Comparison of ENCODE assay signal across 9 cellular contexts in genomic region chr1:94654031-94654430, GRCh38.
DNase-seq lines count a peak whose midpoint lies in the region; ATAC-seq, FAIRE-seq and TF ChIP-seq lines count a peak whose summit lies in the region.
"Had no signal": no experiment of that assay in that cellular context is flagged by ENCODE, and none has a peak within 500 bp of the region (broad histone marks: within the 10 kb centered on the region; RNA-seq: fewer than 3 reads in every experiment).

No MANE protein-coding gene starts in this region.

- H3K4me2 ChIP-seq in IMR-90 (ENCODE audit: low read depth, low read length): no peak overlapping the region
- no peak overlapping the region for H3K4me2 ChIP-seq in neural progenitor cell

- H3K27ac Mint-ChIP-seq in Caco-2 (ENCODE audit: unreplicated experiment): peak overlapping the region; percentile 67
- no peak overlapping the region for H3K27ac Mint-ChIP-seq in neural progenitor cell

- peak overlapping the region; percentile 98 for H4K91ac ChIP-seq in IMR-90 (ENCODE audit: insufficient read depth, low read depth, low read length)

- FAIRE-seq in bronchial epithelial cell (lab: Jason Lieb, UNC): no peak

- H3K79me1 ChIP-seq in IMR-90 (ENCODE audit: low read depth in 1 of 2, low read length in 2 of 2): peaks cover 0 to 9% of the 10 kb centered on the region in 2 experiments; a peak in 1 of 4 replicates

- dilution Hi-C loops in IMR-90 (cut with HindIII; ENCODE audit: low sequenced_read_pairs, unreplicated experiment): no loop called here

- peak overlapping the region; percentile 80 for H2BK5ac ChIP-seq in IMR-90 (ENCODE audit: low read depth, low read length, poor library complexity, severe bottlenecking)

- peak overlapping the region; percentile 87 to 96 for H4K8ac ChIP-seq in IMR-90 (ENCODE audit: low read depth in 2 of 2, low read length in 2 of 2)

- H3K36me3 ChIP-seq in Caco-2 (ENCODE audit: control insufficient read depth, insufficient read depth, low read length) (no peaks in the 10 kb centered on the region), IMR-90 (ENCODE audit: control insufficient read depth, insufficient read depth, low read length) (no peaks in the 10 kb centered on the region), bronchial epithelial cell (ENCODE audit: control insufficient read depth, insufficient read depth, low read length) (no peaks in the 10 kb centered on the region), neural progenitor cell (no peaks in the 10 kb centered on the region), adrenal gland (replicated peaks in 1 of 2) (no peaks in the 10 kb centered on the region)

- peak; percentile 49 to 75 for DNase-seq in Caco-2
- DNase-seq in IMR-90: peak; percentile 53
- DNase-seq in bronchial epithelial cell (ENCODE audit: low read depth): peak; percentile 92
- DNase-seq in left kidney (ENCODE audit: low read depth, low spot score): peak; percentile 31
- no peak for DNase-seq in activated CD8-positive, alpha-beta memory T cell treated with anti-CD3 and anti-CD28 coated beads, Interleukin-2, amount 50 U/mL, for 4 hours
- no peak for DNase-seq in neural progenitor cell (ENCODE audit: low spot score)
- no peak for DNase-seq in adrenal gland
- DNase-seq: NCI-H446 treated with DMSO at 0.1 percent for 48 hours had no signal

- peaks cover 16% of the 10 kb centered on the region for H3K9me1 ChIP-seq in IMR-90 (ENCODE audit: insufficient read depth, low read length)

- peaks cover 8% of the 10 kb centered on the region for H3F3A ChIP-seq in neural progenitor cell (ENCODE audit: low read depth)

- H4K5ac ChIP-seq in IMR-90 (ENCODE audit: low read depth, low read length): peak overlapping the region; percentile 97

- in situ Hi-C loops in IMR-90 (cut with MboI; ENCODE audit: low sequenced_read_pairs): no loop called here

- TF ChIP-seq RAD21 in IMR-90 (IDR thresholded peaks at IDR 0.05; ENCODE audit: low read length): no peak

- H4K20me1 ChIP-seq in IMR-90 (ENCODE audit: insufficient read depth, low read length) (no peaks in the 10 kb centered on the region), neural progenitor cell (ENCODE audit: low read depth) (no peaks in the 10 kb centered on the region)

- H3K4me3 ChIP-seq in Caco-2 (ENCODE audit: low read depth, low read length): no peak overlapping the region
- no peak overlapping the region for H3K4me3 ChIP-seq in IMR-90 (ENCODE audit: insufficient read depth, low read depth, low read length)
- no peak overlapping the region for H3K4me3 ChIP-seq in bronchial epithelial cell (ENCODE audit: low read depth, low read length)
- no peak overlapping the region for H3K4me3 ChIP-seq in neural progenitor cell
- H3K4me3 ChIP-seq in adrenal gland: no peak overlapping the region

- peak overlapping the region; percentile 97 for H2BK15ac ChIP-seq in IMR-90 (ENCODE audit: low read depth, low read length)

- H3K9me3 Mint-ChIP-seq in Caco-2 (ENCODE audit: unreplicated experiment) (no peaks in the 10 kb centered on the region), neural progenitor cell (peaks cover 2% of the 10 kb centered on the region)

- CTCF ChIA-PET in Caco-2 (lab: Charles Lee) (no interaction called here), IMR-90 (lab: Yijun Ruan, JAX) (interaction anchor here (0.9 kb wide), 1 partner anchor 45 kb away, joined by 3 read pairs; no protein-coding TSS in a partner anchor)

- H2BK120ac ChIP-seq in IMR-90 (ENCODE audit: low read depth, low read length): peak overlapping the region; percentile 100

- WGBS in IMR-90 (ENCODE audit: extremely low coverage in 2 of 2, insufficient read length in 1 of 2), 2 experiments: no CpG with 5 or more reads among the region's 1 CpG
- 58 to 78% (median 71%) methylated on average over 1 of the region's 1 CpG for WGBS in adrenal gland, 4 donors

- peak overlapping the region; percentile 97 for H3K4ac ChIP-seq in IMR-90 (ENCODE audit: low read depth, low read length)

- H3K4me1 Mint-ChIP-seq in Caco-2 (ENCODE audit: low read depth, unreplicated experiment) (peaks cover 7% of the 10 kb centered on the region), neural progenitor cell (peaks cover 13% of the 10 kb centered on the region)

- H3K9me3 ChIP-seq in Caco-2: no peaks in the 10 kb centered on the region
- H3K9me3 ChIP-seq in IMR-90 (ENCODE audit: control insufficient read depth, insufficient read depth, low read length): no peaks in the 10 kb centered on the region
- no peaks in the 10 kb centered on the region for H3K9me3 ChIP-seq in neural progenitor cell (ENCODE audit: low read depth)
- H3K9me3 ChIP-seq in adrenal gland (replicated peaks in 1 of 3): no peaks in the 10 kb centered on the region

- H3K27me3 Mint-ChIP-seq in Caco-2 (ENCODE audit: insufficient read depth, unreplicated experiment) (no peaks in the 10 kb centered on the region), neural progenitor cell (ENCODE audit: insufficient read depth, low read depth) (peaks cover 6% of the 10 kb centered on the region)

- BruUV-seq in Caco-2 (replicated peaks; lab: Mats Ljungman, UMichigan) (no TSS peak), IMR-90 (replicated peaks; lab: Mats Ljungman, UMichigan) (no TSS peak)

- ATAC-seq in IMR-90 (ENCODE audit: low read depth) (peak; percentile 67), GM18520 (IDR thresholded peaks at IDR 0.05; ENCODE audit: unreplicated experiment) (no peak)

- no peaks in the 10 kb centered on the region for H3K36me3 Mint-ChIP-seq in Caco-2 (ENCODE audit: insufficient read depth, unreplicated experiment)
- no peaks in the 10 kb centered on the region for H3K36me3 Mint-ChIP-seq in neural progenitor cell

- H3K4me3 Mint-ChIP-seq in Caco-2 (ENCODE audit: unreplicated experiment) (no peak overlapping the region), neural progenitor cell (no peak overlapping the region)

- no peak overlapping the region; the same call in 1 of the 2 replicates for H3K9ac ChIP-seq in IMR-90 (ENCODE audit: low read depth, low read length)
- no peak overlapping the region for H3K9ac ChIP-seq in neural progenitor cell

- intact Hi-C loops in Caco-2 (cut with micrococcal nuclease; ENCODE audit: unreplicated experiment) (loop anchor here (2.0 kb wide), 1 partner anchor 37 kb away; no protein-coding TSS in a partner anchor), IMR-90 (cut with micrococcal nuclease) (no loop called here), adrenal gland (cut with DNase I) (no loop called here)

- H2AK5ac ChIP-seq in IMR-90 (ENCODE audit: low read depth, low read length): peak overlapping the region; percentile 98

- peaks cover 37% of the 10 kb centered on the region for H3K4me1 ChIP-seq in Caco-2
- H3K4me1 ChIP-seq in IMR-90 (ENCODE audit: control insufficient read depth, insufficient read depth, low read length): peaks cover 15% of the 10 kb centered on the region
- H3K4me1 ChIP-seq in neural progenitor cell: peaks cover 5% of the 10 kb centered on the region
- H3K4me1 ChIP-seq in adrenal gland (replicated peaks in 1 of 2): peaks cover 0 to 10% of the 10 kb centered on the region in 2 donors

- no peaks in the 10 kb centered on the region for H3K27me3 ChIP-seq in Caco-2 (replicated peaks; ENCODE audit: control insufficient read depth, insufficient read depth, low read length)
- H3K27me3 ChIP-seq in IMR-90 (ENCODE audit: control insufficient read depth, insufficient read depth, low read length): no peaks in the 10 kb centered on the region
- no peaks in the 10 kb centered on the region for H3K27me3 ChIP-seq in bronchial epithelial cell (ENCODE audit: control insufficient read depth, insufficient read depth, low read length)
- no peaks in the 10 kb centered on the region for H3K27me3 ChIP-seq in neural progenitor cell
- H3K27me3 ChIP-seq in adrenal gland: no peaks in the 10 kb centered on the region

- H3K14ac ChIP-seq in IMR-90 (replicated peaks; ENCODE audit: low read depth, low read length): peak overlapping the region; percentile 96

- H3K56ac ChIP-seq in IMR-90 (ENCODE audit: extremely low read depth, insufficient read depth, low read length): peak overlapping the region; percentile 63

- H2BK20ac ChIP-seq in IMR-90 (ENCODE audit: low read depth, low read length): peak overlapping the region; percentile 66

- no peak for TF ChIP-seq POLR2A in IMR-90 (IDR thresholded peaks at IDR 0.05; ENCODE audit: low read depth, low read length)
- TF ChIP-seq POLR2A in adrenal gland (IDR thresholded peaks at IDR 0.05): no peak

- peak overlapping the region; percentile 79 for H3K23ac ChIP-seq in IMR-90 (ENCODE audit: low read depth, low read length)

- H3K27ac ChIP-seq in IMR-90 (ENCODE audit: insufficient read depth, low read length) (peak overlapping the region; percentile 74), neural progenitor cell (no peak overlapping the region), adrenal gland (no peak overlapping the region)

- peak overlapping the region; percentile 76 for H2AK9ac ChIP-seq in IMR-90 (replicated peaks; ENCODE audit: low read depth, low read length, poor library complexity)

- POLR2A ChIA-PET in Caco-2 (lab: Charles Lee) (interaction anchor here (0.9 kb wide), 1 partner anchor 31 kb away, joined by 3 read pairs; no protein-coding TSS in a partner anchor), IMR-90 (lab: Charles Lee; ENCODE audit: unreplicated experiment) (interaction anchor here (0.6 to 1.2 kb wide), 3 partner anchors 112 to 119 kb away, joined by 3 to 6 read pairs (median 3); partner anchors contain the start of gene F3)

- H2AFZ ChIP-seq in IMR-90 (replicated peaks; ENCODE audit: low read length, poor library complexity): peak overlapping the region; percentile 64
- H2AFZ ChIP-seq in neural progenitor cell (replicated peaks): no peak overlapping the region

- H3K18ac ChIP-seq in IMR-90 (ENCODE audit: low read depth, low read length): peak overlapping the region; percentile 6; the same call in 1 of the 2 replicates

- H3K79me2 ChIP-seq in neural progenitor cell (ENCODE audit: low read depth): no peaks in the 10 kb centered on the region

- TF ChIP-seq CTCF in Caco-2 (IDR thresholded peaks at IDR 0.05; ENCODE audit: insufficient read depth in 1 of 2, low read depth in 1 of 2, low read length in 1 of 2, severe bottlenecking in 1 of 2, unreplicated experiment in 1 of 2) (no peak), IMR-90 (conservative IDR thresholded peaks at IDR 0.05; ENCODE audit: low read depth, low read length) (no peak), bronchial epithelial cell (IDR thresholded peaks at IDR 0.05; ENCODE audit: insufficient read depth, low read length, severe bottlenecking) (no peak), neural progenitor cell (IDR thresholded peaks at IDR 0.05) (no peak), adrenal gland (IDR thresholded peaks at IDR 0.05) (no peak)

TF ChIP-seq in IMR-90, 13 proteins besides CTCF, POLR2A, EP300 and RAD21 (continues in another document):
- TF ChIP-seq MXI1 (IDR thresholded peaks at IDR 0.05; ENCODE audit: borderline replicate concordance, low read depth, low read length) (no peak), USF2 (IDR thresholded peaks at IDR 0.05; ENCODE audit: low read depth, low read length) (no peak)

Comparison
In these comparisons a context has a peak if more than half of its experiments do, and no peak if none do; other contexts are left out.
1. DNase-seq: peak in Caco-2 (2 of 2), IMR-90 (single experiment), bronchial epithelial cell (single experiment) and left kidney (single experiment); none in activated CD8-positive, alpha-beta memory T cell treated with anti-CD3 and anti-CD28 coated beads, Interleukin-2, amount 50 U/mL, for 4 hours (single experiment), neural progenitor cell (single experiment) and adrenal gland (0 of 7).